19 cellular contexts compared by ENCODE assay signal in genomic region chrX:3384330-3384729, GRCh38. TPM values are rescaled to one million over a fixed set of nuclear protein-coding genes. Genes with fewer than 3 reads are reported as not detected.
DNase-seq lines count a peak whose midpoint lies in the region; ATAC-seq, FAIRE-seq and TF ChIP-seq lines count a peak whose summit lies in the region.
"Had no signal": no experiment of that assay in that cellular context is flagged by ENCODE, and none has a peak within 500 bp of the region (broad histone marks: within the 10 kb centered on the region; RNA-seq: fewer than 3 reads in every experiment).

No MANE protein-coding gene starts in this region.

- peaks cover 2% of the 10 kb centered on the region for H3K4me1 ChIP-seq in mesenchymal stem cell (ENCODE audit: control insufficient read depth, insufficient read depth, low read depth, low read length)
- H3K4me1 ChIP-seq: colonic mucosa, upper lobe of left lung had no signal

- H2BK5ac ChIP-seq in mesenchymal stem cell (ENCODE audit: low read depth, low read length, poor library complexity, severe bottlenecking), result no peak overlapping the region

- in situ Hi-C loops in Caki2 (cut with HindIII; ENCODE audit: low pct_unique_long_range_greater_than_20kb, low sequenced_read_pairs), result no loop called here
- in situ Hi-C loops in astrocyte of the spinal cord (cut with HindIII; ENCODE audit: low sequenced_read_pairs), result no loop called here

- H3K4me2 ChIP-seq in mesenchymal stem cell (ENCODE audit: low read length, poor library complexity, severe bottlenecking), result no peak overlapping the region
- H3K4me2 ChIP-seq: KMS-11, SK-N-SH had no signal

- H4K8ac ChIP-seq in mesenchymal stem cell (ENCODE audit: low read length), result no peak overlapping the region

- H3K27ac ChIP-seq in mesenchymal stem cell (ENCODE audit: low read length, poor library complexity, severe bottlenecking), result peak overlapping the region; percentile 33
- H3K27ac ChIP-seq: colonic mucosa, KMS-11, upper lobe of left lung had no signal

- no peak for FAIRE-seq in frontal cortex (lab: Jason Lieb, UNC)
- FAIRE-seq: endothelial cell of umbilical vein had no signal

- H2AFZ ChIP-seq in mesenchymal stem cell (ENCODE audit: low read depth, low read length), result no peak overlapping the region

- H3K27me3 ChIP-seq in mesenchymal stem cell (ENCODE audit: control insufficient read depth in 1 of 2, insufficient read depth in 1 of 2, low read length in 2 of 2), result no peaks in the 10 kb centered on the region
- H3K27me3 ChIP-seq: colonic mucosa, upper lobe of left lung had no signal

- H2BK12ac ChIP-seq in mesenchymal stem cell (ENCODE audit: low read length in 2 of 2), result no peak overlapping the region

- no peaks in the 10 kb centered on the region for H3K36me3 ChIP-seq in mesenchymal stem cell (ENCODE audit: control insufficient read depth in 1 of 2, insufficient read depth in 2 of 2, low read depth in 1 of 2, low read length in 2 of 2)
- H3K36me3 ChIP-seq: colonic mucosa, upper lobe of left lung had no signal

- H2BK120ac ChIP-seq in mesenchymal stem cell (ENCODE audit: low read depth, low read length), result no peak overlapping the region

- no peak overlapping the region for H4K91ac ChIP-seq in mesenchymal stem cell (ENCODE audit: low read length)

- no peak overlapping the region for H3K4ac ChIP-seq in mesenchymal stem cell (ENCODE audit: low read depth in 1 of 2, low read length in 2 of 2)

- DNase-seq in Caki2 (ENCODE audit: low read depth) (peak; percentile 80), M059J (ENCODE audit: low read depth) (peak; percentile 90), astrocyte of the spinal cord (ENCODE audit: low read depth, low spot score) (peak; percentile 9), mesenchymal stem cell (no peak), MV-4-11 (lab: John Stamatoyannopoulos, UW) (no peak), NCI-H1092 (lab: John Stamatoyannopoulos, UW) (no peak), frontal cortex (ENCODE audit: low spot score in 2 of 2) (no peak)
- DNase-seq: activated CD4-positive, alpha-beta T cell treated with anti-CD3 and anti-CD28 coated beads for 1 hour; activated gamma-delta T cell; aorta; colonic mucosa; NCI-H526 treated with DMSO at 0.1 percent for 48 hours; SK-N-SH; T1000; upper lobe of left lung had no signal

- TF ChIP-seq CTCF in astrocyte of the spinal cord (IDR thresholded peaks at IDR 0.05; ENCODE audit: low read depth, low read length), result no peak

- no peaks in the 10 kb centered on the region for H3K9me3 ChIP-seq in mesenchymal stem cell (ENCODE audit: control insufficient read depth, low read length)
- H3K9me3 ChIP-seq: colonic mucosa, SK-N-SH, upper lobe of left lung had no signal

- 44% methylated on average over 2 of the region's 3 CpGs for WGBS in mesenchymal stem cell

- no peak overlapping the region for H3K23ac ChIP-seq in mesenchymal stem cell (ENCODE audit: low read length in 2 of 2)

- no peak overlapping the region for H3K9ac ChIP-seq in mesenchymal stem cell (ENCODE audit: low read length)
- H3K9ac ChIP-seq: KMS-11, SK-N-SH had no signal

- no peak overlapping the region for H2AK5ac ChIP-seq in mesenchymal stem cell (ENCODE audit: low read length, severe bottlenecking)

- no peak overlapping the region for H3K18ac ChIP-seq in mesenchymal stem cell (ENCODE audit: low read depth in 1 of 2, low read length in 2 of 2)

- H2BK15ac ChIP-seq in mesenchymal stem cell (ENCODE audit: low read depth, poor library complexity, severe bottlenecking), result no peak overlapping the region

- H3K4me3 ChIP-seq in astrocyte of the spinal cord (ENCODE audit: low read depth, low read length) (no peak overlapping the region), mesenchymal stem cell (ENCODE audit: insufficient read depth in 1 of 2, low read depth in 1 of 2, low read length in 2 of 2) (no peak overlapping the region)
- H3K4me3 ChIP-seq: colonic mucosa, upper lobe of left lung had no signal

- ATAC-seq in GM19023 (IDR thresholded peaks at IDR 0.05; ENCODE audit: unreplicated experiment), result no peak
- ATAC-seq: sciatic nerve had no signal

- H3K79me1 ChIP-seq in mesenchymal stem cell (replicated peaks; ENCODE audit: low read length, poor library complexity, severe bottlenecking), result no peaks in the 10 kb centered on the region

- no peak overlapping the region for H3K14ac ChIP-seq in mesenchymal stem cell (ENCODE audit: low read length in 2 of 2)

RNA-seq across cellular contexts. Expression of gene MXRA5, which starts 37.9 kb away (rescaled TPM):
- 3.4 and 4.3 TPM in 2 replicates for total RNA-seq in Caki2 (2014; rRNA removed; shearing (Covaris generic); ENCODE audit: low replicate concordance)
- total RNA-seq in M059J (2014; rRNA removed; shearing (Covaris generic)), result 2.8 and 5.5 TPM in 2 replicates
- polyA plus RNA-seq in mesenchymal stem cell (2013, experiment 1 of 2), result 66.6 TPM
- polyA plus RNA-seq in mesenchymal stem cell (2013, experiment 2 of 2), result 61.4 TPM
- total RNA-seq in frontal cortex, result 0.82 TPM
- total RNA-seq: endothelial cell of umbilical vein had no signal
- polyA plus RNA-seq: endothelial cell of umbilical vein had no signal

Comparison
In these comparisons a context has a peak if more than half of its experiments do, and no peak if none do; other contexts are left out.
1. DNase-seq: peak in Caki2 (single experiment), M059J (single experiment) and astrocyte of the spinal cord (single experiment); none in mesenchymal stem cell (single experiment), MV-4-11 (single experiment), NCI-H1092 (single experiment) and frontal cortex (0 of 2).